ENCODE assay signal across 25 cellular contexts in the genomic region with DNA sequence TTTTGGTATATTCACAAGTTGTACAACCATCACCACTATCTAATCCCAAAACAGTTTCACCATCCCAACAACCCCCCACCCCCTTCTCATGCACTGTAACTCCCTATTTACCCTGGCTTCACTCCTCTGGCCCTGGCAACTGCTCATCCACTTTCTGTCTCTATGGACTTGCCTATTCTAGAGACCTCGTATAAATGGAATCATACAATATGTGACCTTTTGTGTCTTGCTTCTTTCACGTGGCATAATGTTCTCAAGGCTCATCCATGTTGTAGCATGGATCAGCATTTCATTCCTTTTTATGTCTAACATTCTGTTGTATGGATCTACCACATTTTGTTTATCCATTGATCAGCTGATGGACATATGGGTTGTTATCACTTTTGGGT.
"Had no signal": no experiment of that assay in that cellular context is flagged by ENCODE, and none has a peak within 500 bp of the region (broad histone marks: within the 10 kb centered on the region; RNA-seq: fewer than 3 reads in every experiment).

No MANE protein-coding gene starts in this region.

- H3K27ac Mint-ChIP-seq: activated CD8-positive, alpha-beta T cell treated with anti-CD3 and anti-CD28 coated beads, Interleukin-2, amount 10 ng/mL, durations not matched to agents 7 days and 5 days; activated naive CD8-positive, alpha-beta T cell; activated T-helper 1 cell treated with anti-CD3 and anti-CD28 coated beads, Interleukin-12 subunit alpha, Interleukin-12 subunit beta, Interleukin-2, Interleukin-4 antibody, amounts not matched to agents 30 ng/mL and 10 ng/mL and 1 ng/mL, durations not matched to agents 14 hours and 24 hours and 36 hours; stimulated activated naive CD8-positive, alpha-beta T cell treated with anti-CD3 and anti-CD28 coated beads, Interleukin-15, Interleukin-2, amounts not matched to agents 100 ng/mL and 50 ng/mL, for 24 hours; T-helper 2 cell treated with Interferon-gamma antibody and Interleukin-4, amounts not matched to agents 5 μg/mL and 100 μg/mL, for 36 hours had no signal

- DNase-seq: activated CD4-positive, alpha-beta T cell treated with anti-CD3 and anti-CD28 coated beads, Interleukin-2, amount 10 ng/mL, durations not matched to agents 24 days and 14 days; activated CD8-positive, alpha-beta T cell treated with anti-CD3 and anti-CD28 coated beads, Interleukin-2, amount 10 ng/mL, durations not matched to agents 7 days and 5 days; activated gamma-delta T cell; amniotic stem cell; colonic mucosa; dorsolateral prefrontal cortex; effector memory CD8-positive, alpha-beta T cell; gastrocnemius medialis; head of caudate nucleus; hypothalamus; left ventricle myocardium superior; mammary epithelial cell; naive thymus-derived CD8-positive, alpha-beta T cell; right cardiac atrium; stimulated activated CD4-positive, alpha-beta T cell treated with anti-CD3 and anti-CD28 coated beads, Interleukin-1b, Interleukin-23, amount 100 ng/mL, for 48 hours; tibial artery had no signal

- H3K36me3 ChIP-seq: colonic mucosa, esophagus muscularis mucosa, gastrocnemius medialis, tibial artery had no signal

- ATAC-seq: activated CD4-positive, CD25-positive, alpha-beta regulatory T cell treated with anti-CD3 and anti-CD28 coated beads, Interleukin-2, amount 50 U/mL, for 24 hours; activated CD8-positive, alpha-beta T cell treated with anti-CD3 and anti-CD28 coated beads, Interleukin-2, amount 10 ng/mL, durations not matched to agents 7 days and 5 days; effector memory CD8-positive, alpha-beta T cell; gastrocnemius medialis; left ventricle myocardium superior; naive thymus-derived CD8-positive, alpha-beta T cell; right cardiac atrium had no signal

- H3K9me3 Mint-ChIP-seq: activated CD4-positive, alpha-beta T cell treated with anti-CD3 and anti-CD28 coated beads, Interleukin-2, amount 10 ng/mL, durations not matched to agents 24 days and 14 days; activated T-helper 1 cell treated with anti-CD3 and anti-CD28 coated beads, Interleukin-12 subunit alpha, Interleukin-12 subunit beta, Interleukin-2, Interleukin-4 antibody, amounts not matched to agents 30 ng/mL and 10 ng/mL and 1 ng/mL, durations not matched to agents 14 hours and 24 hours and 36 hours; effector memory CD8-positive, alpha-beta T cell; mesothelial cell of epicardium; naive thymus-derived CD8-positive, alpha-beta T cell; stimulated activated naive CD8-positive, alpha-beta T cell treated with anti-CD3 and anti-CD28 coated beads, Interleukin-15, Interleukin-2, amounts not matched to agents 100 ng/mL and 50 ng/mL, for 24 hours; T-helper 2 cell treated with Interferon-gamma antibody and Interleukin-4, amounts not matched to agents 5 μg/mL and 100 μg/mL, for 36 hours had no signal

- H3K4me3 ChIP-seq: colonic mucosa, dorsolateral prefrontal cortex, esophagus muscularis mucosa, gastrocnemius medialis, skin epidermis, tibial artery had no signal

- H3K4me3 Mint-ChIP-seq: activated CD4-positive, alpha-beta T cell treated with anti-CD3 and anti-CD28 coated beads, Interleukin-2, amount 10 ng/mL, durations not matched to agents 24 days and 14 days; activated CD8-positive, alpha-beta T cell treated with anti-CD3 and anti-CD28 coated beads, Interleukin-2, amount 10 ng/mL, durations not matched to agents 7 days and 5 days; activated naive CD8-positive, alpha-beta T cell; activated T-helper 1 cell treated with anti-CD3 and anti-CD28 coated beads, Interleukin-12 subunit alpha, Interleukin-12 subunit beta, Interleukin-2, Interleukin-4 antibody, amounts not matched to agents 30 ng/mL and 10 ng/mL and 1 ng/mL, durations not matched to agents 14 hours and 24 hours and 36 hours; effector memory CD8-positive, alpha-beta T cell; mesothelial cell of epicardium; naive thymus-derived CD8-positive, alpha-beta T cell; stimulated activated naive CD8-positive, alpha-beta T cell treated with anti-CD3 and anti-CD28 coated beads, Interleukin-15, Interleukin-2, amounts not matched to agents 100 ng/mL and 50 ng/mL, for 24 hours; T-helper 2 cell treated with Interferon-gamma antibody and Interleukin-4, amounts not matched to agents 5 μg/mL and 100 μg/mL, for 36 hours had no signal

- H3K9me3 ChIP-seq: colonic mucosa, esophagus muscularis mucosa, gastrocnemius medialis, tibial artery had no signal

- H3K27me3 ChIP-seq: colonic mucosa, dorsolateral prefrontal cortex, esophagus muscularis mucosa, gastrocnemius medialis, tibial artery had no signal

- H3K4me1 ChIP-seq: colonic mucosa had no signal

- H3K36me3 Mint-ChIP-seq: activated naive CD8-positive, alpha-beta T cell; mesothelial cell of epicardium; naive thymus-derived CD8-positive, alpha-beta T cell had no signal

- H3K27ac ChIP-seq: colonic mucosa, dorsolateral prefrontal cortex, esophagus muscularis mucosa, skin epidermis, tibial artery, VCaP had no signal

- H3K27me3 Mint-ChIP-seq: activated CD4-positive, alpha-beta T cell treated with anti-CD3 and anti-CD28 coated beads, Interleukin-2, amount 10 ng/mL, durations not matched to agents 24 days and 14 days; activated naive CD8-positive, alpha-beta T cell; effector memory CD8-positive, alpha-beta T cell; naive thymus-derived CD8-positive, alpha-beta T cell; stimulated activated naive CD8-positive, alpha-beta T cell treated with anti-CD3 and anti-CD28 coated beads, Interleukin-15, Interleukin-2, amounts not matched to agents 100 ng/mL and 50 ng/mL, for 24 hours had no signal
